ENCODE assay signal across 29 cellular contexts in genomic region chr10:82477776-82478175, GRCh38.
"Had no signal": no experiment of that assay in that cellular context is flagged by ENCODE, and none has a peak within 500 bp of the region (broad histone marks: within the 10 kb centered on the region; RNA-seq: fewer than 3 reads in every experiment).

No MANE protein-coding gene starts in this region.

- H3K36me3 ChIP-seq: adrenal gland, ascending aorta, breast epithelium, cardiac muscle cell, colonic mucosa, esophagus squamous epithelium, gastroesophageal sphincter, heart right ventricle had no signal

- H3K4me3 ChIP-seq: adrenal gland, ascending aorta, breast epithelium, cardiac muscle cell, colonic mucosa, esophagus squamous epithelium, gastroesophageal sphincter, heart right ventricle, hepatocyte had no signal

- ATAC-seq: activated CD4-positive, alpha-beta T cell treated with anti-CD3 and anti-CD28 coated beads for 36 hours; activated CD8-positive, alpha-beta memory T cell treated with anti-CD3 and anti-CD28 coated beads, Interleukin-2, amount 10 ng/mL, durations not matched to agents 7 days and 5 days; activated CD8-positive, alpha-beta T cell treated with anti-CD3 and anti-CD28 coated beads, Interleukin-2, amount 10 ng/mL, durations not matched to agents 7 days and 5 days; activated naive CD8-positive, alpha-beta T cell treated with anti-CD3 and anti-CD28 coated beads, Interleukin-2, amount 50 U/mL, for 24 hours; gastroesophageal sphincter; heart right ventricle had no signal

- H3K27me3 ChIP-seq: adrenal gland, ascending aorta, breast epithelium, cardiac muscle cell, colonic mucosa, esophagus squamous epithelium, gastroesophageal sphincter, heart right ventricle, hepatocyte had no signal

- H3K9me3 ChIP-seq: adrenal gland, ascending aorta, breast epithelium, colonic mucosa, esophagus squamous epithelium, gastroesophageal sphincter had no signal

- DNase-seq: activated CD4-positive, alpha-beta memory T cell treated with anti-CD3 and anti-CD28 coated beads for 36 hours; activated CD4-positive, alpha-beta T cell treated with anti-CD3 and anti-CD28 coated beads for 36 hours; activated CD4-positive, alpha-beta T cell treated with anti-CD3 and anti-CD28 coated beads, Interleukin-2, amount 10 ng/mL, durations not matched to agents 24 days and 14 days; activated CD4-positive, CD25-positive, alpha-beta regulatory T cell; activated CD4-positive, CD25-positive, alpha-beta regulatory T cell treated with anti-CD3 and anti-CD28 coated beads, Interleukin-2, amount 50 U/mL, for 72 hours; activated CD8-positive, alpha-beta memory T cell treated with anti-CD3 and anti-CD28 coated beads, Interleukin-2, amount 10 ng/mL, durations not matched to agents 7 days and 5 days; activated CD8-positive, alpha-beta memory T cell treated with anti-CD3 and anti-CD28 coated beads, Interleukin-2, amount 50 U/mL, for 4 hours; activated CD8-positive, alpha-beta T cell treated with anti-CD3 and anti-CD28 coated beads, Interleukin-2, amount 10 ng/mL, durations not matched to agents 7 days and 5 days; activated effector memory CD4-positive, alpha-beta T cell treated with anti-CD3 and anti-CD28 coated beads, Interleukin-2, amount 50 U/mL, for 16 hours; activated naive CD4-positive, alpha-beta T cell treated with anti-CD3 and anti-CD28 coated beads for 36 hours; activated naive CD8-positive, alpha-beta T cell treated with anti-CD3 and anti-CD28 coated beads for 36 hours; activated naive CD8-positive, alpha-beta T cell treated with anti-CD3 and anti-CD28 coated beads, Interleukin-2, amount 50 U/mL, for 24 hours; activated T-cell treated with anti-CD3 and anti-CD28 coated beads, Interleukin-2, amount 50 U/mL, for 1 hour; activated T-cell treated with anti-CD3 and anti-CD28 coated beads, Interleukin-2, amount 50 U/mL, for 48 hours; adrenal gland; central memory CD4-positive, alpha-beta T cell; cerebellar nuclear complex; colonic mucosa; effector CD8-positive, alpha-beta T cell; esophagus squamous epithelium; foreskin melanocyte; heart right ventricle; T1000 had no signal

- H3K27ac ChIP-seq: adrenal gland, ascending aorta, breast epithelium, cardiac muscle cell, colonic mucosa, epithelial cell of prostate, esophagus squamous epithelium, gastroesophageal sphincter, heart right ventricle, hepatocyte had no signal
